Comparison of ENCODE assay signal across 8 cellular contexts in genomic region chr7:28853834-28854749, GRCh38.
DNase-seq lines count a peak whose midpoint lies in the region; ATAC-seq and TF ChIP-seq lines count a peak whose summit lies in the region.

No MANE protein-coding gene starts in this region.

- no peaks in the 10 kb centered on the region for H3K9me3 ChIP-seq in NT2/D1 (ENCODE audit: insufficient read depth, low read length)
- no peaks in the 10 kb centered on the region for H3K9me3 ChIP-seq in esophagus muscularis mucosa

- no peak for TF ChIP-seq POLR2A in esophagus muscularis mucosa (IDR thresholded peaks at IDR 0.05; ENCODE audit: low read depth)

- H3K4me1 ChIP-seq in NT2/D1 (ENCODE audit: insufficient read depth, insufficient read length) (no peaks in the 10 kb centered on the region), esophagus muscularis mucosa (peaks cover 5 to 24% (median 13%) of the 10 kb centered on the region in 4 donors)

- ATAC-seq in GM19463 (IDR thresholded peaks at IDR 0.05; ENCODE audit: unreplicated experiment): peak; percentile 97

- TF ChIP-seq CTCF in esophagus muscularis mucosa (IDR thresholded peaks at IDR 0.05): peak; percentile 86 to 92 (median 87)

- H3K27me3 ChIP-seq in NT2/D1 (ENCODE audit: insufficient read depth, insufficient read length) (peaks cover 23% of the 10 kb centered on the region), esophagus muscularis mucosa (peaks cover 0 to 6% (median 2%) of the 10 kb centered on the region in 4 donors)

- WGBS in esophagus muscularis mucosa: 10% methylated on average over 42 of the region's 63 CpGs

- intact Hi-C loops in esophagus muscularis mucosa (cut with DNase I): loop anchor here (2.0 to 10.0 kb wide), 4 partner anchors 229 to 555 kb away; no protein-coding TSS in a partner anchor

- H3K9ac ChIP-seq in NT2/D1 (ENCODE audit: insufficient read length, low read depth): peak overlapping the region; percentile 79

- no peak for TF ChIP-seq EP300 in esophagus muscularis mucosa (IDR thresholded peaks at IDR 0.05)

- H3K4me3 ChIP-seq in NT2/D1 (ENCODE audit: insufficient read length, low read depth) (peak overlapping the region; percentile 66), esophagus muscularis mucosa (peak overlapping the region; percentile 59 to 67 (median 62))

- H3K27ac ChIP-seq in esophagus muscularis mucosa (replicated peaks in 1 of 4): peak overlapping the region; percentile 17 to 52 (median 30)

- DNase-seq in CMK (ENCODE audit: low read depth) (peak; percentile 12), HK-2 (ENCODE audit: unreplicated experiment) (peak; percentile 83), NT2/D1 (ENCODE audit: low read depth, low spot score) (peak; percentile 89), activated T-cell treated with anti-CD3 and anti-CD28 coated beads for 1 hour (ENCODE audit: low read depth) (peak; percentile 56), esophagus muscularis mucosa (ENCODE audit: extremely low spot score) (peak; percentile 94), myocyte (ENCODE audit: low read depth) (peak; percentile 78)
- DNase-seq in stimulated activated CD8-positive, alpha-beta memory T cell treated with anti-CD3 and anti-CD28 coated beads, Interleukin-7, amount 100 ng/mL, for 4 hours (ENCODE audit: low read depth in 2 of 2): peak; percentile 6 to 55

- no peaks in the 10 kb centered on the region for H3K36me3 ChIP-seq in NT2/D1 (ENCODE audit: insufficient read depth, insufficient read length, low read length)
- no peaks in the 10 kb centered on the region for H3K36me3 ChIP-seq in esophagus muscularis mucosa

Comparison
In these comparisons a context has a peak if more than half of its experiments do, and no peak if none do; other contexts are left out.
1. Peak in every context shown above with its lines: DNase-seq, ATAC-seq, H3K4me3 ChIP-seq and H3K27ac ChIP-seq.
2. DNase-seq: peak in every context shown above with its lines; median percentile 94 in esophagus muscularis mucosa; 89 in NT2/D1; 83 in HK-2; 78 in myocyte; 56 in activated T-cell treated with anti-CD3 and anti-CD28 coated beads for 1 hour; 30 in stimulated activated CD8-positive, alpha-beta memory T cell treated with anti-CD3 and anti-CD28 coated beads, Interleukin-7, amount 100 ng/mL, for 4 hours; 12 in CMK.